Comparison of ENCODE assay signal across 8 cellular contexts in genomic region chr3:129195731-129196256, GRCh38. TPM values are rescaled to one million over a fixed set of nuclear protein-coding genes. Genes with fewer than 3 reads are reported as not detected.
DNase-seq lines count a peak whose midpoint lies in the region; ATAC-seq and TF ChIP-seq lines count a peak whose summit lies in the region.

No MANE protein-coding gene starts in this region.

- no peaks in the 10 kb centered on the region for H3K27me3 ChIP-seq in esophagus (ENCODE audit: control insufficient read depth in 1 of 2, insufficient read depth in 2 of 2, low read length in 2 of 2)

- no peaks in the 10 kb centered on the region for H3K36me3 ChIP-seq in esophagus (ENCODE audit: control insufficient read depth in 2 of 2, insufficient read depth in 2 of 2, low read length in 1 of 2)

- 28 to 37% methylated on average over 6 of the region's 6 CpGs for WGBS in esophagus, 2 donors

- peaks cover 0 to 4% of the 10 kb centered on the region in 2 donors for H3K4me1 ChIP-seq in esophagus (ENCODE audit: control insufficient read depth in 2 of 2, insufficient read depth in 2 of 2, low read length in 1 of 2)

- no peak overlapping the region for H3K4me3 ChIP-seq in esophagus (ENCODE audit: low read depth in 1 of 2, low read length in 2 of 2)

- H3K27me3 Mint-ChIP-seq in nephron progenitor cell (ENCODE audit: low read depth, poor library complexity) (no peaks in the 10 kb centered on the region), WTC11 (ENCODE audit: low read depth) (no peaks in the 10 kb centered on the region)

- CTCF ChIA-PET in WTC11 (lab: Charles Lee): interaction anchor here (1.5 to 1.7 kb wide), 2 partner anchors 50 to 226 kb away, joined by 3 to 7 read pairs; no protein-coding TSS in a partner anchor

- H3K4me3 Mint-ChIP-seq in nephron progenitor cell (no peak overlapping the region), WTC11 (no peak overlapping the region)

- peaks cover 7% of the 10 kb centered on the region for H3K36me3 Mint-ChIP-seq in nephron progenitor cell (ENCODE audit: low read depth)
- H3K36me3 Mint-ChIP-seq in WTC11: no peaks in the 10 kb centered on the region

- DNase-seq in ELF-1 (ENCODE audit: low read depth, low spot score) (peak; percentile 41), RKO (ENCODE audit: low spot score) (peak; percentile 94), nephron progenitor cell (no peak), HuH-7.5 (ENCODE audit: low spot score) (no peak), WTC11 (ENCODE audit: low spot score) (no peak)

- H3K9me3 ChIP-seq in esophagus (ENCODE audit: control insufficient read depth in 2 of 2, insufficient read depth in 1 of 2, low read depth in 1 of 2, low read length in 1 of 2): no peaks in the 10 kb centered on the region

- no peaks in the 10 kb centered on the region for H3K9me3 Mint-ChIP-seq in nephron progenitor cell
- H3K9me3 Mint-ChIP-seq in WTC11: no peaks in the 10 kb centered on the region

- POLR2A ChIA-PET in WTC11 (lab: Charles Lee): interaction anchor here (1.1 kb wide), 1 partner anchor 34 kb away, joined by 3 read pairs; no protein-coding TSS in a partner anchor

- ATAC-seq in HG03159 (IDR thresholded peaks at IDR 0.05; ENCODE audit: unreplicated experiment): no peak
- no peak for ATAC-seq in GM21825 (IDR thresholded peaks at IDR 0.05; ENCODE audit: unreplicated experiment)
- no peak for ATAC-seq in WTC11

- peak overlapping the region; percentile 71 to 92 for H3K27ac ChIP-seq in esophagus (ENCODE audit: low read depth in 2 of 2, low read length in 1 of 2)

- H3K27ac Mint-ChIP-seq in nephron progenitor cell: peak overlapping the region; percentile 36
- no peak overlapping the region for H3K27ac Mint-ChIP-seq in WTC11

- TF ChIP-seq CTCF in nephron progenitor cell (IDR thresholded peaks at IDR 0.05): no peak
- TF ChIP-seq CTCF in WTC11 (IDR thresholded peaks at IDR 0.05): no peak

- H3K4me1 Mint-ChIP-seq in nephron progenitor cell (no peaks in the 10 kb centered on the region), WTC11 (no peaks in the 10 kb centered on the region)

TF ChIP-seq in WTC11, 78 proteins besides CTCF, POLR2A, EP300 and RAD21:
- no peak for TF ChIP-seq ATF1 (CRISPR knock-in tag; IDR thresholded peaks at IDR 0.05)
- no peak for TF ChIP-seq KAT7 (CRISPR knock-in tag; IDR thresholded peaks at IDR 0.05; ENCODE audit: borderline replicate concordance)
- TF ChIP-seq JUN (CRISPR knock-in tag; IDR thresholded peaks at IDR 0.05): no peak
- no peak for TF ChIP-seq ZNF416 (CRISPR knock-in tag; IDR thresholded peaks at IDR 0.05)
- no peak for TF ChIP-seq USF1 (CRISPR knock-in tag; IDR thresholded peaks at IDR 0.05)
- TF ChIP-seq NFATC4 (CRISPR knock-in tag; IDR thresholded peaks at IDR 0.05): no peak
- TF ChIP-seq ARID4B (CRISPR knock-in tag; IDR thresholded peaks at IDR 0.05; ENCODE audit: borderline replicate concordance): no peak
- TF ChIP-seq ZBTB21 (CRISPR knock-in tag; IDR thresholded peaks at IDR 0.05; ENCODE audit: borderline replicate concordance): no peak
- no peak for TF ChIP-seq EMX1 (CRISPR knock-in tag; IDR thresholded peaks at IDR 0.05)
- TF ChIP-seq, protein P1, sequence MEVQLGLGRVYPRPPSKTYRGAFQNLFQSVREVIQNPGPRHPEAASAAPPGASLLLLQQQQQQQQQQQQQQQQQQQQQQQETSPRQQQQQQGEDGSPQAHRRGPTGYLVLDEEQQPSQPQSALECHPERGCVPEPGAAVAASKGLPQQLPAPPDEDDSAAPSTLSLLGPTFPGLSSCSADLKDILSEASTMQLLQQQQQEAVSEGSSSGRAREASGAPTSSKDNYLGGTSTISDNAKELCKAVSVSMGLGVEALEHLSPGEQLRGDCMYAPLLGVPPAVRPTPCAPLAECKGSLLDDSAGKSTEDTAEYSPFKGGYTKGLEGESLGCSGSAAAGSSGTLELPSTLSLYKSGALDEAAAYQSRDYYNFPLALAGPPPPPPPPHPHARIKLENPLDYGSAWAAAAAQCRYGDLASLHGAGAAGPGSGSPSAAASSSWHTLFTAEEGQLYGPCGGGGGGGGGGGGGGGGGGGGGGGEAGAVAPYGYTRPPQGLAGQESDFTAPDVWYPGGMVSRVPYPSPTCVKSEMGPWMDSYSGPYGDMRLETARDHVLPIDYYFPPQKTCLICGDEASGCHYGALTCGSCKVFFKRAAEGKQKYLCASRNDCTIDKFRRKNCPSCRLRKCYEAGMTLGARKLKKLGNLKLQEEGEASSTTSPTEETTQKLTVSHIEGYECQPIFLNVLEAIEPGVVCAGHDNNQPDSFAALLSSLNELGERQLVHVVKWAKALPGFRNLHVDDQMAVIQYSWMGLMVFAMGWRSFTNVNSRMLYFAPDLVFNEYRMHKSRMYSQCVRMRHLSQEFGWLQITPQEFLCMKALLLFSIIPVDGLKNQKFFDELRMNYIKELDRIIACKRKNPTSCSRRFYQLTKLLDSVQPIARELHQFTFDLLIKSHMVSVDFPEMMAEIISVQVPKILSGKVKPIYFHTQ (CRISPR knock-in tag; IDR thresholded peaks at IDR 0.05): no peak

RNA-seq across cellular contexts. Expression of gene CNBP, which starts 12.1 kb away (rescaled TPM):
- polyA plus RNA-seq in esophagus: 100 to 1,000 TPM; 287 to 351 TPM
- total RNA-seq in WTC11 (2021): 329 to 390 TPM (median 380 TPM) in 3 replicates

RNA-seq across cellular contexts. Expression of gene ISY1, which starts 34.9 kb away (rescaled TPM):
- polyA plus RNA-seq in esophagus: 10 to 100 TPM; 14.9 to 22.1 TPM
- 21.4 to 25.0 TPM (median 21.5 TPM) in 3 replicates for total RNA-seq in WTC11 (2021)

RNA-seq across cellular contexts. Expression of gene COPG1, which starts 53.6 kb away (rescaled TPM):
- 10 to 100 TPM; 75.6 TPM for polyA plus RNA-seq in esophagus
- 121 to 132 TPM (median 129 TPM) in 3 replicates for total RNA-seq in WTC11 (2021)

Comparison
In these comparisons a context has a peak if more than half of its experiments do, and no peak if none do; other contexts are left out.
1. DNase-seq: peak in ELF-1 (single experiment) and RKO (single experiment); none in nephron progenitor cell (single experiment), HuH-7.5 (single experiment) and WTC11 (single experiment).